In the genomic region with DNA sequence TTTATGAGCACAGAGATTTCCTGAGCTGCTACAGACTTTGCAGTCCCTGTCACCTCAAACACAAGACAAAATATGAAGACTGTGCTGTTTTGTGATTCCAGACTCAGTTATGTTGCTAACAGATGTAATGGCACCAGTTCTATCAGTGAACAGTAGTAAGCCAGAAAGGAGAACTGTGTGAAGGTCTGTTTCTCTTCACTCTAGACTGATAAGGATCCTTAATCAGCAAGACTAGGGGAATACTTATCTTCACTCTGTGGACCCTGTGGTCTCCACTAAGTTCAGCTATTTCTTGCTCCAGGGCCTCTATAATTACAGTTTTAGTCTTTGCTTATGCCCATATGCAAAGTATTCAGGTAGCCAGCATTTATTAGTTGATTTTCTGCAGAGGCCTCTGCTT, we compare ENCODE assay signal across 19 cellular contexts.
DNase-seq lines count a peak whose midpoint lies in the region; ATAC-seq and TF ChIP-seq lines count a peak whose summit lies in the region.
"Had no signal": no experiment of that assay in that cellular context is flagged by ENCODE, and none has a peak within 500 bp of the region (broad histone marks: within the 10 kb centered on the region; RNA-seq: fewer than 3 reads in every experiment).

No MANE protein-coding gene starts in this region.

- no peak overlapping the region for H3K4me2 ChIP-seq in SK-N-SH
- H3K4me2 ChIP-seq: A549 had no signal

- H3F3A ChIP-seq in SK-N-SH (replicated peaks; ENCODE audit: insufficient read depth): no peaks in the 10 kb centered on the region

- H4K20me1 ChIP-seq in SK-N-SH (ENCODE audit: insufficient read depth): no peaks in the 10 kb centered on the region

- H2AFZ ChIP-seq in SK-N-SH (ENCODE audit: low read depth): no peak overlapping the region

- no peaks in the 10 kb centered on the region for H3K4me1 Mint-ChIP-seq in naive thymus-derived CD4-positive, alpha-beta T cell
- H3K4me1 Mint-ChIP-seq: IgD-negative memory B cell had no signal

- no peak overlapping the region for H3K4me3 Mint-ChIP-seq in naive thymus-derived CD4-positive, alpha-beta T cell
- H3K4me3 Mint-ChIP-seq: CD4-positive, alpha-beta T cell; HFFc6; IgD-negative memory B cell had no signal

- TF ChIP-seq RAD21 in SK-N-SH (IDR thresholded peaks at IDR 0.05; ENCODE audit: low read length): no peak

- H3K9me3 ChIP-seq in SK-N-SH: no peaks in the 10 kb centered on the region
- no peaks in the 10 kb centered on the region for H3K9me3 ChIP-seq in naive thymus-derived CD4-positive, alpha-beta T cell (ENCODE audit: control insufficient read depth in 2 of 3, low read length in 3 of 3)
- no peaks in the 10 kb centered on the region for H3K9me3 ChIP-seq in thyroid gland
- H3K9me3 ChIP-seq: A549, Caco-2 had no signal

- POLR2A ChIA-PET in SK-N-SH (lab: Yijun Ruan, JAX): no interaction called here
- POLR2A ChIA-PET in naive thymus-derived CD4-positive, alpha-beta T cell (lab: Charles Lee): interaction anchor here (0.5 kb wide), 1 partner anchor 110 kb away, joined by 3 read pairs; no protein-coding TSS in a partner anchor

- intact Hi-C loops in naive thymus-derived CD4-positive, alpha-beta T cell (cut with micrococcal nuclease): no loop called here
- intact Hi-C loops in thyroid gland (cut with DNase I): no loop called here

- ATAC-seq in SK-N-SH treated with all-trans-retinoic acid at 6 μM for 48 hours (no peak), HG02870 (IDR thresholded peaks at IDR 0.05; ENCODE audit: unreplicated experiment) (no peak), GM19351 (IDR thresholded peaks at IDR 0.05; ENCODE audit: unreplicated experiment) (no peak)
- peak; percentile 49 for ATAC-seq in naive thymus-derived CD4-positive, alpha-beta T cell
- ATAC-seq: A549, HCT116, HepG2 had no signal

- peaks cover 0 to 2% (median 0%) of the 10 kb centered on the region in 11 donors for H3K9me3 Mint-ChIP-seq in naive thymus-derived CD4-positive, alpha-beta T cell
- H3K9me3 Mint-ChIP-seq: CD4-positive, alpha-beta T cell; HFFc6; IgD-negative memory B cell had no signal

- no peaks in the 10 kb centered on the region for H3K9me2 ChIP-seq in SK-N-SH

- no peak for TF ChIP-seq POLR2A in thyroid gland (IDR thresholded peaks at IDR 0.05)

- H3K79me2 ChIP-seq in SK-N-SH (ENCODE audit: insufficient read depth): no peaks in the 10 kb centered on the region

- no peak overlapping the region for H3K9ac ChIP-seq in SK-N-SH

- no peak overlapping the region for H3K4me3 ChIP-seq in SK-N-SH (ENCODE audit: low read depth in 2 of 2, low read length in 1 of 2)
- no peak overlapping the region for H3K4me3 ChIP-seq in naive thymus-derived CD4-positive, alpha-beta T cell (ENCODE audit: low read length)
- no peak overlapping the region for H3K4me3 ChIP-seq in thyroid gland (replicated peaks in 1 of 3)
- H3K4me3 ChIP-seq: A549 had no signal

- CTCF ChIA-PET in SK-N-SH (lab: Yijun Ruan, JAX): no interaction called here
- CTCF ChIA-PET in naive thymus-derived CD4-positive, alpha-beta T cell (lab: Charles Lee): no interaction called here

- no peaks in the 10 kb centered on the region for H3K36me3 Mint-ChIP-seq in naive thymus-derived CD4-positive, alpha-beta T cell
- H3K36me3 Mint-ChIP-seq: IgD-negative memory B cell had no signal

- DNase-seq in SK-N-SH (peak; percentile 2), SK-N-DZ (ENCODE audit: low spot score) (peak; percentile 75), thyroid gland (no peak)
- no peak for DNase-seq in naive thymus-derived CD4-positive, alpha-beta T cell
- DNase-seq: AML-193; Caco-2; CD4-positive, alpha-beta T cell; GOT3; H7; HFFc6 had no signal

- H3K27ac Mint-ChIP-seq in naive thymus-derived CD4-positive, alpha-beta T cell: no peak overlapping the region
- H3K27ac Mint-ChIP-seq: CD4-positive, alpha-beta T cell; HFFc6; IgD-negative memory B cell had no signal

- peaks cover 20 to 35% (median 21%) of the 10 kb centered on the region in 5 donors for H3K27me3 Mint-ChIP-seq in naive thymus-derived CD4-positive, alpha-beta T cell

- H3K36me3 ChIP-seq in SK-N-SH (replicated peaks in 1 of 2; ENCODE audit: control insufficient read depth in 1 of 2, insufficient read depth in 2 of 2, low read length in 1 of 2) (no peaks in the 10 kb centered on the region), thyroid gland (no peaks in the 10 kb centered on the region)
- no peaks in the 10 kb centered on the region for H3K36me3 ChIP-seq in naive thymus-derived CD4-positive, alpha-beta T cell (ENCODE audit: control insufficient read depth in 2 of 3, insufficient read depth in 3 of 3, low read length in 3 of 3)

- TF ChIP-seq CTCF in SK-N-SH (IDR thresholded peaks at IDR 0.05): no peak
- TF ChIP-seq CTCF in thyroid gland (IDR thresholded peaks at IDR 0.05): no peak

- H3K27me3 ChIP-seq in SK-N-SH (ENCODE audit: insufficient read depth): peaks cover 16% of the 10 kb centered on the region
- H3K27me3 ChIP-seq in naive thymus-derived CD4-positive, alpha-beta T cell (ENCODE audit: control insufficient read depth in 2 of 2, insufficient read depth in 2 of 2, low read length in 2 of 2): no peaks in the 10 kb centered on the region
- H3K27me3 ChIP-seq in thyroid gland: no peaks in the 10 kb centered on the region

- H3K4me1 ChIP-seq in SK-N-SH (ENCODE audit: control insufficient read depth in 1 of 2, insufficient read depth in 2 of 2, low read depth in 1 of 2, low read length in 1 of 2): no peaks in the 10 kb centered on the region
- no peaks in the 10 kb centered on the region for H3K4me1 ChIP-seq in naive thymus-derived CD4-positive, alpha-beta T cell (ENCODE audit: control insufficient read depth in 2 of 2, insufficient read depth in 2 of 2, low read length in 2 of 2)
- H3K4me1 ChIP-seq in thyroid gland: no peaks in the 10 kb centered on the region
- H3K4me1 ChIP-seq: A549, Caco-2 had no signal

- TF ChIP-seq EP300 in SK-N-SH (IDR thresholded peaks at IDR 0.05; ENCODE audit: borderline replicate concordance in 1 of 2, low read depth in 1 of 2, low read length in 1 of 2): no peak

- H3K27ac ChIP-seq in SK-N-SH (ENCODE audit: low read depth in 2 of 2, low read length in 1 of 2) (no peak overlapping the region), thyroid gland (no peak overlapping the region)
- no peak overlapping the region for H3K27ac ChIP-seq in naive thymus-derived CD4-positive, alpha-beta T cell (ENCODE audit: low read depth, low read length)
- H3K27ac ChIP-seq: 22Rv1, A549, C4-2B had no signal

TF ChIP-seq in SK-N-SH, 30 proteins besides CTCF, POLR2A, EP300 and RAD21:
- TF ChIP-seq JUND (IDR thresholded peaks at IDR 0.05): no peak
- TF ChIP-seq FOSL2 (IDR thresholded peaks at IDR 0.05; ENCODE audit: borderline replicate concordance, low read depth): no peak
- TF ChIP-seq, protein P1, sequence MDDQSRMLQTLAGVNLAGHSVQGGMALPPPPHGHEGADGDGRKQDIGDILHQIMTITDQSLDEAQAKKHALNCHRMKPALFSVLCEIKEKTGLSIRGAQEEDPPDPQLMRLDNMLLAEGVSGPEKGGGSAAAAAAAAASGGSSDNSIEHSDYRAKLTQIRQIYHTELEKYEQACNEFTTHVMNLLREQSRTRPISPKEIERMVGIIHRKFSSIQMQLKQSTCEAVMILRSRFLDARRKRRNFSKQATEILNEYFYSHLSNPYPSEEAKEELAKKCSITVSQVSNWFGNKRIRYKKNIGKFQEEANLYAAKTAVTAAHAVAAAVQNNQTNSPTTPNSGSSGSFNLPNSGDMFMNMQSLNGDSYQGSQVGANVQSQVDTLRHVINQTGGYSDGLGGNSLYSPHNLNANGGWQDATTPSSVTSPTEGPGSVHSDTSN (IDR thresholded peaks at IDR 0.05): no peak

TF ChIP-seq in SK-N-SH treated with all-trans-retinoic acid at 6 μM for 48 hours, 23 proteins besides CTCF, POLR2A, EP300 and RAD21 (continues in another document):
- no peak for TF ChIP-seq TSHZ2 (CRISPR knock-in tag; IDR thresholded peaks at IDR 0.05)
- no peak for TF ChIP-seq BACH2 (CRISPR knock-in tag; IDR thresholded peaks at IDR 0.05; ENCODE audit: borderline replicate concordance)
- TF ChIP-seq OSR1 (CRISPR knock-in tag; IDR thresholded peaks at IDR 0.05): no peak
- TF ChIP-seq, protein P2, sequence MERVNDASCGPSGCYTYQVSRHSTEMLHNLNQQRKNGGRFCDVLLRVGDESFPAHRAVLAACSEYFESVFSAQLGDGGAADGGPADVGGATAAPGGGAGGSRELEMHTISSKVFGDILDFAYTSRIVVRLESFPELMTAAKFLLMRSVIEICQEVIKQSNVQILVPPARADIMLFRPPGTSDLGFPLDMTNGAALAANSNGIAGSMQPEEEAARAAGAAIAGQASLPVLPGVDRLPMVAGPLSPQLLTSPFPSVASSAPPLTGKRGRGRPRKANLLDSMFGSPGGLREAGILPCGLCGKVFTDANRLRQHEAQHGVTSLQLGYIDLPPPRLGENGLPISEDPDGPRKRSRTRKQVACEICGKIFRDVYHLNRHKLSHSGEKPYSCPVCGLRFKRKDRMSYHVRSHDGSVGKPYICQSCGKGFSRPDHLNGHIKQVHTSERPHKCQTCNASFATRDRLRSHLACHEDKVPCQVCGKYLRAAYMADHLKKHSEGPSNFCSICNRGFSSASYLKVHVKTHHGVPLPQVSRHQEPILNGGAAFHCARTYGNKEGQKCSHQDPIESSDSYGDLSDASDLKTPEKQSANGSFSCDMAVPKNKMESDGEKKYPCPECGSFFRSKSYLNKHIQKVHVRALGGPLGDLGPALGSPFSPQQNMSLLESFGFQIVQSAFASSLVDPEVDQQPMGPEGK (CRISPR knock-in tag; IDR thresholded peaks at IDR 0.05; ENCODE audit: borderline replicate concordance): no peak
- no peak for TF ChIP-seq ZNF8 (CRISPR knock-in tag; IDR thresholded peaks at IDR 0.05)

Comparison
In these comparisons a context has a peak if more than half of its experiments do, and no peak if none do; other contexts are left out.
1. DNase-seq: peak in SK-N-SH (single experiment) and SK-N-DZ (single experiment); none in naive thymus-derived CD4-positive, alpha-beta T cell (0 of 9) and thyroid gland (0 of 2).